19 cellular contexts compared by ENCODE assay signal in genomic region chr1:38370716-38371504, GRCh38.
"Had no signal": no experiment of that assay in that cellular context is flagged by ENCODE, and none has a peak within 500 bp of the region (broad histone marks: within the 10 kb centered on the region; RNA-seq: fewer than 3 reads in every experiment).

No MANE protein-coding gene starts in this region.

- H3K4me1 ChIP-seq: foreskin keratinocyte, suprapubic skin had no signal

- H3K4me3 ChIP-seq: smooth muscle cell, suprapubic skin had no signal

- H3K27ac Mint-ChIP-seq: activated CD4-positive, alpha-beta T cell treated with anti-CD3 and anti-CD28 coated beads for 36 hours; activated naive CD8-positive, alpha-beta T cell treated with anti-CD3 and anti-CD28 coated beads, Interleukin-2, amount 10 ng/mL, durations not matched to agents 7 days and 5 days; activated T-helper 17 cell treated with anti-CD3 and anti-CD28 coated beads, Interleukin-2, amount 50 U/mL, for 72 hours; natural killer cell; stimulated activated naive CD8-positive, alpha-beta T cell treated with anti-CD3 and anti-CD28 coated beads, Interleukin-15, amount 100 ng/mL, for 72 hours had no signal

- H3K4me1 Mint-ChIP-seq: activated CD4-positive, alpha-beta T cell treated with anti-CD3 and anti-CD28 coated beads for 36 hours; activated naive CD8-positive, alpha-beta T cell treated with anti-CD3 and anti-CD28 coated beads, Interleukin-2, amount 10 ng/mL, durations not matched to agents 7 days and 5 days; activated T-helper 17 cell treated with anti-CD3 and anti-CD28 coated beads, Interleukin-2, amount 50 U/mL, for 72 hours; natural killer cell; stimulated activated naive CD8-positive, alpha-beta T cell treated with anti-CD3 and anti-CD28 coated beads, Interleukin-15, amount 100 ng/mL, for 72 hours had no signal

- H3K36me3 ChIP-seq: suprapubic skin had no signal

- H3K4me3 Mint-ChIP-seq: activated CD4-positive, alpha-beta T cell treated with anti-CD3 and anti-CD28 coated beads for 36 hours; activated naive CD8-positive, alpha-beta T cell treated with anti-CD3 and anti-CD28 coated beads, Interleukin-2, amount 10 ng/mL, durations not matched to agents 7 days and 5 days; activated T-helper 17 cell treated with anti-CD3 and anti-CD28 coated beads, Interleukin-2, amount 50 U/mL, for 72 hours; natural killer cell; stimulated activated naive CD8-positive, alpha-beta T cell treated with anti-CD3 and anti-CD28 coated beads, Interleukin-15, amount 100 ng/mL, for 72 hours had no signal

- ATAC-seq: activated CD4-positive, alpha-beta T cell treated with anti-CD3 and anti-CD28 coated beads for 36 hours; activated T-helper 17 cell treated with anti-CD3 and anti-CD28 coated beads, Interleukin-2, amount 50 U/mL, for 72 hours; foreskin keratinocyte; left ventricle myocardium superior; natural killer cell; sciatic nerve; stimulated activated naive CD8-positive, alpha-beta T cell treated with anti-CD3 and anti-CD28 coated beads, Interleukin-15, amount 100 ng/mL, for 72 hours had no signal

- H3K27me3 ChIP-seq: foreskin keratinocyte had no signal

- DNase-seq: activated CD4-positive, alpha-beta T cell treated with anti-CD3 and anti-CD28 coated beads for 36 hours; activated CD4-positive, alpha-beta T cell treated with anti-CD3 and anti-CD28 coated beads, Interleukin-2, amount 50 U/mL, for 48 hours; activated naive CD4-positive, alpha-beta T cell treated with Interleukin-2 at 50 U/mL for 16 hours; activated naive CD8-positive, alpha-beta T cell treated with anti-CD3 and anti-CD28 coated beads, Interleukin-2, amount 10 ng/mL, durations not matched to agents 7 days and 5 days; activated T-cell treated with anti-CD3 and anti-CD28 coated beads for 4 hours; amygdala; foreskin keratinocyte; kidney glomerular epithelial cell; left ventricle myocardium superior; natural killer cell; stimulated activated CD4-positive, alpha-beta T cell treated with anti-CD3 and anti-CD28 coated beads, Interleukin-4, amount 100 ng/mL, for 1 hour; stimulated activated naive CD8-positive, alpha-beta T cell treated with anti-CD3 and anti-CD28 coated beads, Interleukin-15, amount 100 ng/mL, for 72 hours; T-helper 2 cell had no signal

- H3K9me3 Mint-ChIP-seq: activated T-helper 17 cell treated with anti-CD3 and anti-CD28 coated beads, Interleukin-2, amount 50 U/mL, for 72 hours; natural killer cell had no signal

- H3K36me3 Mint-ChIP-seq: activated naive CD8-positive, alpha-beta T cell treated with anti-CD3 and anti-CD28 coated beads, Interleukin-2, amount 10 ng/mL, durations not matched to agents 7 days and 5 days; natural killer cell had no signal

- H3K27ac ChIP-seq: epithelial cell of prostate, foreskin keratinocyte, suprapubic skin, VCaP had no signal
